In the genomic region with DNA sequence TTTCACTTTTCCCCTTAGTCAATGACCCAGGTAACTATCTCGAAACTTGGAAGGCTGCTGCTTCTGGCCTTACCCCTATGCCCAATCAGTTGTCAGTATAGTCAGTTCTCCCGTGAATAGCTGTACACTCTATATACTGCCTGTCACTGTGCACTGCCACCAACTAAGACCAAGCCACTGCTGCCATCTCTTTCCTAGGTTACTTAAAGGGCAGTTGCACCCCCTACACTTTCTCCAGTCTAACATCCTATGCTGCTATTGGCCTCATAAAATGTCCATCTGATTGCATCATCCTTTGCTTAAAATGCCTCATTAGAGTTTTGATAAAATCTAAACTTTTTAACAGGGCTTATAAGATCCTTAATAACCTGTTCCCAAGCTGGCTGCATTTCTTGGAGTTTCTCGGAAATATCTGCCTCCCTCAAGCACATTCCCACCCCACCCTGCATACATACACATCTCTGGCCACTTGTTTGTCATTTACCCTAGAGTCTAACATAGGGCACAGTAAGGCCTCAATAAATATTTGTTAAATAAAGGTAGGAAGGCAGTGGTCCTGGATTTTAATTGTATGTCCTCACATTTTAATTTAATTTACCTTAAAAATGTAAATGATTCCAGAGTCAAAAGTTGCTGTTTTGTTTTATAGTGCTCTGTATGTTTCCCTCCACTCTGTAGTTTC, we compare ENCODE assay signal across 9 cellular contexts. TPM values are rescaled to one million over a fixed set of nuclear protein-coding genes. Genes with fewer than 3 reads are reported as not detected.
A peak's percentile ranks its signal among the peaks of the same experiment; 100 is the strongest.
DNase-seq lines count a peak whose midpoint lies in the region; ATAC-seq and TF ChIP-seq lines count a peak whose summit lies in the region.
"Had no signal": no experiment of that assay in that cellular context is flagged by ENCODE, and none has a peak within 500 bp of the region (broad histone marks: within the 10 kb centered on the region; RNA-seq: fewer than 3 reads in every experiment).

No MANE protein-coding gene starts in this region.

- H3K27ac Mint-ChIP-seq in Caco-2 (ENCODE audit: unreplicated experiment) = peak overlapping the region; percentile 42
- H3K27ac Mint-ChIP-seq in T-cell = peak overlapping the region; percentile 92 to 97

- peak; percentile 71 for ATAC-seq in GM21717 (IDR thresholded peaks at IDR 0.05; ENCODE audit: unreplicated experiment)
- peak in 2 of 4 experiments; percentile 14 to 21 for ATAC-seq in T-cell (replicated peaks in 1 of 4)
- no peak for ATAC-seq in left ventricle myocardium superior

- no peaks in the 10 kb centered on the region for H3K27me3 Mint-ChIP-seq in Caco-2 (ENCODE audit: insufficient read depth, unreplicated experiment)
- no peaks in the 10 kb centered on the region for H3K27me3 Mint-ChIP-seq in T-cell

- no peak for TF ChIP-seq CTCF in Caco-2 (IDR thresholded peaks at IDR 0.05; ENCODE audit: insufficient read depth in 1 of 2, low read depth in 1 of 2, low read length in 1 of 2, severe bottlenecking in 1 of 2, unreplicated experiment in 1 of 2)

- CTCF ChIA-PET in Caco-2 (lab: Charles Lee) (interaction anchor here (0.5 kb wide), 1 partner anchor 89 kb away, joined by 4 read pairs; no protein-coding TSS in a partner anchor), T-cell (lab: Charles Lee) (interaction anchor here (0.7 to 1.5 kb wide), 5 partner anchors 12 to 88 kb away, joined by 3 to 7 read pairs (median 3); no protein-coding TSS in a partner anchor)

- no peaks in the 10 kb centered on the region for H3K9me3 ChIP-seq in Caco-2

- H3K4me3 ChIP-seq in Caco-2 (ENCODE audit: low read depth, low read length) = no peak overlapping the region

- peaks cover 31% of the 10 kb centered on the region for H3K4me1 ChIP-seq in Caco-2

- H3K27me3 ChIP-seq in Caco-2 (replicated peaks; ENCODE audit: control insufficient read depth, insufficient read depth, low read length) = no peaks in the 10 kb centered on the region

- H3K9me3 Mint-ChIP-seq in Caco-2 (ENCODE audit: unreplicated experiment) (no peaks in the 10 kb centered on the region), T-cell (no peaks in the 10 kb centered on the region)

- H3K36me3 Mint-ChIP-seq in Caco-2 (ENCODE audit: insufficient read depth, unreplicated experiment) (no peaks in the 10 kb centered on the region), T-cell (peaks cover 3% of the 10 kb centered on the region)

- POLR2A ChIA-PET in Caco-2 (lab: Charles Lee) (no interaction called here), T-cell (lab: Charles Lee) (interaction anchor here (0.5 to 1.0 kb wide), 5 partner anchors 9 to 50 kb away, joined by 3 to 6 read pairs (median 3); no protein-coding TSS in a partner anchor)

- no TSS peak for BruUV-seq in Caco-2 (replicated peaks; lab: Mats Ljungman, UMichigan)

- H3K4me1 Mint-ChIP-seq in Caco-2 (ENCODE audit: low read depth, unreplicated experiment) = peaks cover 30% of the 10 kb centered on the region
- peaks cover 95% of the 10 kb centered on the region in 3 donors for H3K4me1 Mint-ChIP-seq in T-cell

- intact Hi-C loops in Caco-2 (cut with micrococcal nuclease; ENCODE audit: unreplicated experiment) (no loop called here), left ventricle myocardium superior (cut with micrococcal nuclease) (no loop called here)

- H3K4me3 Mint-ChIP-seq in Caco-2 (ENCODE audit: unreplicated experiment) (peak overlapping the region; percentile 18), T-cell (peak overlapping the region in 1 of 3 donors; percentile 62)

- no peaks in the 10 kb centered on the region for H3K36me3 ChIP-seq in Caco-2 (ENCODE audit: control insufficient read depth, insufficient read depth, low read length)

- DNase-seq in Caco-2 (no peak), T-cell (no peak), iris pigment epithelial cell (ENCODE audit: low read depth) (peak; percentile 41), NCI-H510A treated with DMSO at 0.1 percent for 48 hours (lab: John Stamatoyannopoulos, UW) (no peak), NCI-H2227 (lab: John Stamatoyannopoulos, UW; ENCODE audit: unreplicated experiment) (no peak), left ventricle myocardium superior (no peak), A172 (ENCODE audit: low spot score) (no peak)
- DNase-seq: amygdala had no signal

RNA-seq across cellular contexts. Expression of gene TNFAIP8, which starts 32.7 kb away (rescaled TPM):
- total RNA-seq in Caco-2 (2022) (7.4 and 8.8 TPM in 2 replicates), T-cell (100 to 1,000 TPM; 128 to 145 (median 135) TPM), left ventricle myocardium superior (16.3 TPM)
- total RNA-seq in A172 (2014; rRNA removed; shearing (Covaris generic)) = 13.7 and 18.0 TPM in 2 replicates
